Comparison of ENCODE assay signal across 1 cellular context in genomic region chrX:101219116-101219839, GRCh38.
TF ChIP-seq lines count a peak whose summit lies in the region.

A gene with protein sequence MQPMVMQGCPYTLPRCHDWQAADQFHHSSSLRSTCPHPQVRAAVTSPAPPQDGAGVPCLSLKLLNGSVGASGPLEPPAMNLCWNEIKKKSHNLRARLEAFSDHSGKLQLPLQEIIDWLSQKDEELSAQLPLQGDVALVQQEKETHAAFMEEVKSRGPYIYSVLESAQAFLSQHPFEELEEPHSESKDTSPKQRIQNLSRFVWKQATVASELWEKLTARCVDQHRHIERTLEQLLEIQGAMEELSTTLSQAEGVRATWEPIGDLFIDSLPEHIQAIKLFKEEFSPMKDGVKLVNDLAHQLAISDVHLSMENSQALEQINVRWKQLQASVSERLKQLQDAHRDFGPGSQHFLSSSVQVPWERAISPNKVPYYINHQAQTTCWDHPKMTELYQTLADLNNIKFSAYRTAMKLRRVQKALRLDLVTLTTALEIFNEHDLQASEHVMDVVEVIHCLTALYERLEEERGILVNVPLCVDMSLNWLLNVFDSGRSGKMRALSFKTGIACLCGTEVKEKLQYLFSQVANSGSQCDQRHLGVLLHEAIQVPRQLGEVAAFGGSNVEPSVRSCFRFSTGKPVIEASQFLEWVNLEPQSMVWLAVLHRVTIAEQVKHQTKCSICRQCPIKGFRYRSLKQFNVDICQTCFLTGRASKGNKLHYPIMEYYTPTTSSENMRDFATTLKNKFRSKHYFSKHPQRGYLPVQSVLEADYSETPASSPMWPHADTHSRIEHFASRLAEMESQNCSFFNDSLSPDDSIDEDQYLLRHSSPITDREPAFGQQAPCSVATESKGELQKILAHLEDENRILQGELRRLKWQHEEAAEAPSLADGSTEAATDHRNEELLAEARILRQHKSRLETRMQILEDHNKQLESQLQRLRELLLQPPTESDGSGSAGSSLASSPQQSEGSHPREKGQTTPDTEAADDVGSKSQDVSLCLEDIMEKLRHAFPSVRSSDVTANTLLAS (plus strand): TSS chrX:101219786. CDS start chrX:101231648, 11,862 bp downstream.

TF ChIP-seq in endothelial cell of umbilical vein, 7 proteins besides CTCF, POLR2A, EP300 and RAD21:
- TF ChIP-seq FOS (IDR thresholded peaks at IDR 0.05; ENCODE audit: borderline replicate concordance, insufficient read depth, low read length) (peak; percentile 60), MYC (IDR thresholded peaks at IDR 0.05; ENCODE audit: low read depth, low read length) (no peak), JUN (IDR thresholded peaks at IDR 0.05; ENCODE audit: borderline replicate concordance, insufficient read depth, insufficient read length, low read depth) (peak; percentile 50), EZH2 (IDR thresholded peaks at IDR 0.05; ENCODE audit: borderline replicate concordance, low read depth, low read length, severe bottlenecking) (no peak)
- TF ChIP-seq, protein P1, sequence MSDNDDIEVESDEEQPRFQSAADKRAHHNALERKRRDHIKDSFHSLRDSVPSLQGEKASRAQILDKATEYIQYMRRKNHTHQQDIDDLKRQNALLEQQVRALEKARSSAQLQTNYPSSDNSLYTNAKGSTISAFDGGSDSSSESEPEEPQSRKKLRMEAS (IDR thresholded peaks at IDR 0.05; ENCODE audit: insufficient read depth, insufficient read length) = no peak
TF ChIP-seq in endothelial cell of umbilical vein: peak in this region for 2.
